Comparison of ENCODE assay signal across 8 cellular contexts in the genomic region with DNA sequence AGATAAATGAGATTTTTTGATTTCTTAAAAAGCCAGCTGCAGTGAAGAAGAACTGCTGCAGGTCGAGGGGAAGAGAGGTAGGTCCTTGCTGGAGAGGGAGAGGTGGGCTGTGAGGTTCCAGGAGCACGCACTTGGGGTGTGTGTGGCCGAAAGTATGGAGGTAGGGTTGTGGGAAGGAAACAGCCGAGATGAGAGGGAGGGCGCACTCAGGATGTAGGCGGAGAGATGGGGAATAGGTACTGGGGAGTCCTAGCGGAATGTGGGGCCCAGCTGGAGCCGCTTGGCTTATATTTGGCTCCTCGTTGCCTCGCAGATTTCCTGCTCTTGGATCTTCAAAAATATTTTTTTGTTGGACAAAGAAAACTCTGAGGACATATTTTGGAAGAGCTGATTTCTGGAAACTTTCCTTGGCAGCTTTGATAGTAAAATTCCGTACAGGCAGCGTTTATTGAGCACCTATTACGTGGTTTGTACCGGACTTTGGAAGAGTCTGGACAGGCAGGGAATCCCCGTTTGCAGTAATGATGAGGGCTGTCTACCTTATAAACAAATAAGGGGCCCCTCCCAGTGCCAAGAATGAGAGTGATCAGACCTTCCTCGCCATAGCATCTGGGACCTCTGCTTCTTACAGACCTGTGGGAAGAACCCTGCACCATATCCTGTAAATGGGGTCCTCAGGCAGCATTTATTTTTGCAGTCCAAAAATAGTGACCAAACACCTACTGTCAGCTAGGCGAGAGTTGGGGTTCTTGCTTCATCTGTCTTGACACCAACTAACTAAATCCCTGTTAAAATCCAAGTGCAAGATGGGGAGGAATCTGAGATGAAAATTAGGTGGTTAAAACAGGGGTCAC. TPM values are rescaled to one million over a fixed set of nuclear protein-coding genes. Genes with fewer than 3 reads are reported as not detected.
DNase-seq lines count a peak whose midpoint lies in the region; ATAC-seq and TF ChIP-seq lines count a peak whose summit lies in the region.

No MANE protein-coding gene starts in this region.

- H3K27me3 Mint-ChIP-seq in activated naive CD8-positive, alpha-beta T cell treated with anti-CD3 and anti-CD28 coated beads, Interleukin-2, amount 10 ng/mL, durations not matched to agents 7 days and 5 days: no peaks in the 10 kb centered on the region

- H3K9me3 Mint-ChIP-seq in activated naive CD8-positive, alpha-beta T cell treated with anti-CD3 and anti-CD28 coated beads, Interleukin-2, amount 10 ng/mL, durations not matched to agents 7 days and 5 days: no peaks in the 10 kb centered on the region

- ATAC-seq in activated naive CD8-positive, alpha-beta T cell treated with anti-CD3 and anti-CD28 coated beads, Interleukin-2, amount 10 ng/mL, durations not matched to agents 7 days and 5 days (ENCODE audit: low read depth): no peak

- H3K4me1 Mint-ChIP-seq in activated naive CD8-positive, alpha-beta T cell treated with anti-CD3 and anti-CD28 coated beads, Interleukin-2, amount 10 ng/mL, durations not matched to agents 7 days and 5 days: peaks cover 28% of the 10 kb centered on the region

- peak overlapping the region; percentile 83 for H3K4me2 ChIP-seq in BLaER1

- H3K9ac ChIP-seq in BLaER1 (peak overlapping the region; percentile 89), HUES48 (ENCODE audit: low read depth, low read length) (peak overlapping the region; percentile 91)

- TF ChIP-seq CTCF in tibial artery (IDR thresholded peaks at IDR 0.05): no peak

- intact Hi-C loops in tibial artery (cut with DNase I; ENCODE audit: low total_unique reads): no loop called here

- peaks cover 50% of the 10 kb centered on the region for H4K20me1 ChIP-seq in BLaER1

- H3K9me3 ChIP-seq in BLaER1 (peaks cover 8% of the 10 kb centered on the region; the same call in 1 of the 2 replicates), HUES48 (ENCODE audit: control insufficient read depth, insufficient read depth, low read length) (no peaks in the 10 kb centered on the region), tibial artery (no peaks in the 10 kb centered on the region)

- no peak for DNase-seq in activated naive CD8-positive, alpha-beta T cell treated with anti-CD3 and anti-CD28 coated beads, Interleukin-2, amount 10 ng/mL, durations not matched to agents 7 days and 5 days
- DNase-seq in kidney tubule cell (ENCODE audit: low spot score) (peak; percentile 38), tibial artery (no peak), NCI-H1694 treated with DMSO at 0.1 percent for 48 hours (lab: John Stamatoyannopoulos, UW) (no peak), AG20443 (ENCODE audit: low spot score) (no peak), dermis blood vessel endothelial cell (no peak)

- peaks cover 43% of the 10 kb centered on the region for H3K4me1 ChIP-seq in BLaER1
- peaks cover 25% of the 10 kb centered on the region for H3K4me1 ChIP-seq in HUES48 (ENCODE audit: control insufficient read depth, insufficient read depth, low read length)
- H3K4me1 ChIP-seq in tibial artery: peaks cover 0 to 16% (median 8%) of the 10 kb centered on the region in 4 donors

- peaks cover 33% of the 10 kb centered on the region for H3K36me3 ChIP-seq in BLaER1
- peaks cover 16% of the 10 kb centered on the region for H3K36me3 ChIP-seq in HUES48 (ENCODE audit: control insufficient read depth, insufficient read depth, low read length)
- H3K36me3 ChIP-seq in tibial artery: no peaks in the 10 kb centered on the region

- peaks cover 5% of the 10 kb centered on the region for H3K36me3 Mint-ChIP-seq in activated naive CD8-positive, alpha-beta T cell treated with anti-CD3 and anti-CD28 coated beads, Interleukin-2, amount 10 ng/mL, durations not matched to agents 7 days and 5 days

- POLR2A ChIA-PET in activated naive CD8-positive, alpha-beta T cell treated with anti-CD3 and anti-CD28 coated beads, Interleukin-2, amount 10 ng/mL, durations not matched to agents 7 days and 5 days (lab: Charles Lee): interaction anchor here (0.9 to 2.6 kb wide), 4 partner anchors 14 to 173 kb away, joined by 3 to 23 read pairs (median 4); partner anchors contain the start of gene ZNF326

- H3K27ac ChIP-seq in BLaER1 (peak overlapping the region; percentile 93), HUES48 (ENCODE audit: low read depth, low read length) (peak overlapping the region; percentile 89), tibial artery (no peak overlapping the region)

- H3K4me3 ChIP-seq in BLaER1 (peak overlapping the region; percentile 85), HUES48 (ENCODE audit: low read depth, low read length) (peak overlapping the region; percentile 95), tibial artery (peak overlapping the region; percentile 64 to 74)

- peak overlapping the region; percentile 84 for H3K27ac Mint-ChIP-seq in activated naive CD8-positive, alpha-beta T cell treated with anti-CD3 and anti-CD28 coated beads, Interleukin-2, amount 10 ng/mL, durations not matched to agents 7 days and 5 days

- no peaks in the 10 kb centered on the region for H3K27me3 ChIP-seq in BLaER1
- H3K27me3 ChIP-seq in HUES48 (ENCODE audit: control insufficient read depth, insufficient read depth, low read length): peaks cover 9% of the 10 kb centered on the region; the same call in 1 of the 2 replicates
- H3K27me3 ChIP-seq in tibial artery: peaks cover 0 to 3% of the 10 kb centered on the region in 2 donors

- H3K4me3 Mint-ChIP-seq in activated naive CD8-positive, alpha-beta T cell treated with anti-CD3 and anti-CD28 coated beads, Interleukin-2, amount 10 ng/mL, durations not matched to agents 7 days and 5 days: peak overlapping the region; percentile 84

RNA-seq across cellular contexts. Expression of gene LRRC8D, which starts 1.5 kb away (rescaled TPM):
- total RNA-seq in activated naive CD8-positive, alpha-beta T cell treated with anti-CD3 and anti-CD28 coated beads, Interleukin-2, amount 10 ng/mL, durations not matched to agents 7 days and 5 days: 10 to 100 TPM; 25.1 to 26.0 TPM
- 18.5 and 22.4 TPM in 2 replicates for total RNA-seq in dermis blood vessel endothelial cell

Comparison
In these comparisons a context has a peak if more than half of its experiments do, and no peak if none do; other contexts are left out.
1. H3K27ac ChIP-seq: peak in BLaER1 (single experiment) and HUES48 (single experiment); none in tibial artery (0 of 2).
2. Peak in every context shown above with its lines, with median percentiles within 50 percentile points of each other: H3K4me3 ChIP-seq.